In the genomic region with DNA sequence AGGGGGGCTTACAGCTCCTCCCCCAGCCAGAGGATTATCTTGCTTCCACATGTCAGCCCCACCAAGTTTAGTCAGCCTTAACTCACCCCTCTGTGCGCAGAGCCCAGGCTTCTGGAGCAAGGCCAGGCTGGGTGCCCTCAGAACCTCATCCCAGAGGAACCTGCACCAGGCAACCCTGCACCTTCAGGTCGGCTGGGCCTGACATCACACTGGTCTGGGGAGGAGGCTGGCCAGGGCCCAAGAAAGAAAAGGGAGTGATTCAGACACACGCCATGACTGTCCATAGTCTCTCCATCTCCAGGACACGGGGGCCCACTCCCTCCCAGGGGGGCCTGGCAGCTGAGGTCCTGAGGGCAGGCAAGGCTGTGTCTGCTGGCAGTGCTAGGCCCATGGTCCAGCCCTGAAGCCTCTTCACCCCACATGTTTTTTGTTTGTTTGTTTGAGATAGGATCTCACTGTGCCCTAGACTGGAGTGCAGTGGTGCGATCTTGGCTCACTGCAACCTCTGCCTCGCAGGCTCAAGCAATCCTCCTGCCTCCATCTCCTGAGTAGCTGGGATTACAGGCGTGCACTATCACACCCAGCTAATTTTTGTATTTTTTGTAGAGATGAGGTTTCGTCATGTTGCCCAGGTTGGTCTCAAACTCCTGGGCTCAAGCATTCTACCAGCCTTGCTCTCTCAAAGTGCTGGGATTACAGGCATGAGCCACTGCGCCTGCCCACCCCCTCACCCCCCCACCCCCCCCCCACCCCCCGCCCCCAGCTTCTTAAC, we compare ENCODE assay signal across 8 cellular contexts. TPM values are rescaled to one million over a fixed set of nuclear protein-coding genes. Genes with fewer than 3 reads are reported as not detected.
A peak's percentile ranks its signal among the peaks of the same experiment; 100 is the strongest.
DNase-seq lines count a peak whose midpoint lies in the region; ATAC-seq and TF ChIP-seq lines count a peak whose summit lies in the region.

No MANE protein-coding gene starts in this region.

- H3K4me3 ChIP-seq in AG09309 (ENCODE audit: control insufficient read depth, low read depth, low read length) (0 out of 2 replicates have a peak overlapping the region, but pooled peaks have one; percentile 2), Karpas-422 (ENCODE audit: low read length) (no peak overlapping the region), mucosa of rectum (ENCODE audit: low read length in 2 of 2) (no peak overlapping the region)

- H3K4me2 ChIP-seq in Karpas-422 (ENCODE audit: low read depth, low read length, poor library complexity, severe bottlenecking) = peak overlapping the region; percentile 99

- H4K20me1 ChIP-seq in Karpas-422 (ENCODE audit: insufficient read depth, low read depth, low read length) = peaks cover 12% of the 10 kb centered on the region; the same call in 1 of the 2 replicates

- intact Hi-C loops in left colon (cut with DNase I, micrococcal nuclease) = no loop called here

- H3K9ac ChIP-seq in Karpas-422 (ENCODE audit: low read length) (no peak overlapping the region), mucosa of rectum (ENCODE audit: low read depth in 1 of 2, low read length in 2 of 2) (no peak overlapping the region)

- H3K36me3 ChIP-seq in Karpas-422 (ENCODE audit: insufficient read depth, low read length) (no peaks in the 10 kb centered on the region), mucosa of rectum (ENCODE audit: control insufficient read depth in 2 of 2, insufficient read depth in 2 of 2, low read length in 2 of 2) (no peaks in the 10 kb centered on the region)

- no peaks in the 10 kb centered on the region for H3K27me3 ChIP-seq in Karpas-422 (ENCODE audit: low read length)
- H3K27me3 ChIP-seq in mucosa of rectum (ENCODE audit: control insufficient read depth in 2 of 2, insufficient read depth in 2 of 2, low read length in 2 of 2) = no peaks in the 10 kb centered on the region

- ATAC-seq in left colon = no peak

- no peak overlapping the region for H2AFZ ChIP-seq in Karpas-422 (ENCODE audit: low read length)

- peaks cover 18% of the 10 kb centered on the region for H3K79me2 ChIP-seq in Karpas-422 (ENCODE audit: low read length)

- no peak for TF ChIP-seq CTCF in AG09309 (IDR thresholded peaks at IDR 0.05; ENCODE audit: control insufficient read depth, insufficient read depth, low read depth, low read length, missing control alignments)

- H3K9me2 ChIP-seq in Karpas-422 (replicated peaks; ENCODE audit: insufficient read depth, low read length) = no peaks in the 10 kb centered on the region

- H3K4me1 ChIP-seq in Karpas-422 (ENCODE audit: low read length) (peaks cover 31% of the 10 kb centered on the region), mucosa of rectum (ENCODE audit: control insufficient read depth in 2 of 2, insufficient read depth in 2 of 2, low read length in 2 of 2) (peaks cover 16 to 37% of the 10 kb centered on the region in 2 donors)

- H3K9me3 ChIP-seq in Karpas-422 (ENCODE audit: low read length) (no peaks in the 10 kb centered on the region), mucosa of rectum (ENCODE audit: control insufficient read depth in 2 of 2, low read length in 2 of 2) (no peaks in the 10 kb centered on the region)

- DNase-seq in AG09309 (ENCODE audit: low read depth) = no peak
- DNase-seq in Karpas-422 = no peak
- DNase-seq in caudate nucleus (lab: John Stamatoyannopoulos, UW) = peak in 12 of 61 donors; percentile 32 to 68 (median 52)
- DNase-seq in iPS-NIHi7 (ENCODE audit: extremely low spot score) = no peak
- no peak for DNase-seq in effector CD4-positive, alpha-beta T cell
- DNase-seq in NCI-H187 treated with DMSO at 0.1 percent for 48 hours (lab: John Stamatoyannopoulos, UW) = no peak
- DNase-seq in left colon = no peak

- H3K27ac ChIP-seq in Karpas-422 (ENCODE audit: low read length) (no peak overlapping the region), caudate nucleus (ENCODE audit: low read depth, low read length) (peak overlapping the region; percentile 96), mucosa of rectum (ENCODE audit: low read depth in 2 of 2, low read length in 2 of 2) (peak overlapping the region; percentile 43 to 49)

RNA-seq across cellular contexts. Expression of a gene that starts 11.1 kb away (rescaled TPM):
- total RNA-seq in Karpas-422 (2014; rRNA removed; shearing (Covaris generic); ENCODE audit: low replicate concordance) = 25.5 and 26.0 TPM in 2 replicates
- 10 to 100 TPM; 18.3 to 33.9 TPM for total RNA-seq in left colon
